ENCODE assay signal across 8 cellular contexts in genomic region chr4:2536193-2537010, GRCh38. TPM values are rescaled to one million over a fixed set of nuclear protein-coding genes. Genes with fewer than 3 reads are reported as not detected.
DNase-seq lines count a peak whose midpoint lies in the region; ATAC-seq, FAIRE-seq and TF ChIP-seq lines count a peak whose summit lies in the region.

A gene with protein sequence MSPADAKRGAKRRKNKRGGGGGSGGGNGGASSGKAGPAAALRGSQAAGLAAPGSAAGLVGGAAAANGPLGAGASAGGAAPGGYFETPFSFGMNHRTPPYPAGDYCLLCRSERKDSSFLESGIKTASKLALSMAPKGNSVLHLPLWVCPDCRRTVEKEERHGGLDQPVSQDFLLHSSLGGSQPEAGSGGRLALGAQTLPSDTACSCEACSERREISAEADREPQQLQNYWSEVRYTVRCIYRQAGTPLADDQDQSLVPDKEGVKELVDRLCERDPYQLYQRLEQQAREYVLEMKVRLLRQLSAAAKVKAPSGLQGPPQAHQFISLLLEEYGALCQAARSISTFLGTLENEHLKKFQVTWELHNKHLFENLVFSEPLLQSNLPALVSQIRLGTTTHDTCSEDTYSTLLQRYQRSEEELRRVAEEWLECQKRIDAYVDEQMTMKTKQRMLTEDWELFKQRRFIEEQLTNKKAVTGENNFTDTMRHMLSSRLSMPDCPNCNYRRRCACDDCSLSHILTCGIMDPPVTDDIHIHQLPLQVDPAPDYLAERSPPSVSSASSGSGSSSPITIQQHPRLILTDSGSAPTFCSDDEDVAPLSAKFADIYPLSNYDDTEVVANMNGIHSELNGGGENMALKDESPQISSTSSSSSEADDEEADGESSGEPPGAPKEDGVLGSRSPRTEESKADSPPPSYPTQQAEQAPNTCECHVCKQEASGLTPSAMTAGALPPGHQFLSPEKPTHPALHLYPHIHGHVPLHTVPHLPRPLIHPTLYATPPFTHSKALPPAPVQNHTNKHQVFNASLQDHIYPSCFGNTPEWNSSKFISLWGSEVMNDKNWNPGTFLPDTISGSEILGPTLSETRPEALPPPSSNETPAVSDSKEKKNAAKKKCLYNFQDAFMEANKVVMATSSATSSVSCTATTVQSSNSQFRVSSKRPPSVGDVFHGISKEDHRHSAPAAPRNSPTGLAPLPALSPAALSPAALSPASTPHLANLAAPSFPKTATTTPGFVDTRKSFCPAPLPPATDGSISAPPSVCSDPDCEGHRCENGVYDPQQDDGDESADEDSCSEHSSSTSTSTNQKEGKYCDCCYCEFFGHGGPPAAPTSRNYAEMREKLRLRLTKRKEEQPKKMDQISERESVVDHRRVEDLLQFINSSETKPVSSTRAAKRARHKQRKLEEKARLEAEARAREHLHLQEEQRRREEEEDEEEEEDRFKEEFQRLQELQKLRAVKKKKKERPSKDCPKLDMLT (N-terminal part only) (plus strand): TSS chr4:2536647. CDS start chr4:2536916, 269 bp downstream.

- H3K4me1 ChIP-seq in HepG2 (ENCODE audit: insufficient read depth, low read length): peaks cover 20% of the 10 kb centered on the region

- no peaks in the 10 kb centered on the region for H3K36me3 ChIP-seq in HepG2 (replicated peaks in 1 of 2; ENCODE audit: control insufficient read depth in 1 of 2, insufficient read depth in 2 of 2, low read length in 2 of 2)

- ATAC-seq in GM19452 (IDR thresholded peaks at IDR 0.05; ENCODE audit: unreplicated experiment) (peak; percentile 89), HG03575 (IDR thresholded peaks at IDR 0.05; ENCODE audit: extremely low read depth, insufficient number of reproducible peaks, low FRiP score, unreplicated experiment) (peak; percentile 55), HepG2 (peak; percentile 90)

- intact Hi-C loops in HepG2 (cut with micrococcal nuclease; ENCODE audit: unreplicated experiment): loop anchor here (2.0 kb wide), 1 partner anchor 68 kb away; the partner anchor contains the start of gene RNF4

- H3K9me3 ChIP-seq in HepG2 (ENCODE audit: low read length): no peaks in the 10 kb centered on the region

- H3K4me2 ChIP-seq in HepG2 (ENCODE audit: low read depth, low read length): peak within 1 kb of the TSS; percentile 96

- TF ChIP-seq POLR2A in HepG2 (IDR thresholded peaks at IDR 0.05; ENCODE audit: insufficient read depth in 1 of 2, low read depth in 2 of 2, low read length in 2 of 2): peak; percentile 42 to 68; a peak in 3 of 4 replicates

- H4K20me1 ChIP-seq in HepG2 (ENCODE audit: insufficient read depth, low read length): peaks cover 22% of the 10 kb centered on the region

- peak within 1 kb of the TSS; percentile 86 for H3K27ac ChIP-seq in HepG2 (ENCODE audit: extremely low read length, insufficient read depth, low read length)

- POLR2A ChIA-PET in HepG2 (lab: Yijun Ruan, JAX): interaction anchor here (0.6 to 2.5 kb wide), 15 partner anchors 8 to 399 kb away, joined by 3 to 25 read pairs (median 3); partner anchors contain the start of genes HAUS3, MXD4, POLN and RNF4

- FAIRE-seq in HepG2 (lab: Jason Lieb, UNC): no peak

- TF ChIP-seq CTCF in HepG2 (CRISPR knock-in tag; IDR thresholded peaks at IDR 0.05): no peak

- no TSS peak for BruUV-seq in HepG2 (replicated peaks; lab: Mats Ljungman, UMichigan)

- TF ChIP-seq EP300 in HepG2 (IDR thresholded peaks at IDR 0.05; ENCODE audit: low read depth in 2 of 2, low read length in 2 of 2) (peak in 1 of 2 experiments; percentile 47; a peak in 1 of 4 replicates), HepG2 (CRISPR knock-in tag; IDR thresholded peaks at IDR 0.05; ENCODE audit: borderline replicate concordance) (no peak)

- TF ChIP-seq RAD21 in HepG2 (CRISPR knock-in tag; IDR thresholded peaks at IDR 0.05): no peak

- no peak within 1 kb of the TSS for H2AFZ ChIP-seq in HepG2 (ENCODE audit: low read length)

- in situ Hi-C loops in HepG2 (cut with HindIII; ENCODE audit: extremely low pct_ligation_motif_present, low pct_unique_long_range_greater_than_20kb): no loop called here

- H3K4me3 ChIP-seq in HepG2 (replicated peaks in 1 of 3; ENCODE audit: insufficient read depth in 1 of 3, low read depth in 2 of 3, low read length in 3 of 3): peak within 1 kb of the TSS; percentile 89 to 92 (median 91)

- H3K79me2 ChIP-seq in HepG2 (ENCODE audit: insufficient read depth, low read length): peaks cover 41% of the 10 kb centered on the region

- 2% methylated on average over 19 of the region's 106 CpGs for WGBS in HepG2 (ENCODE audit: low lambda C conversion rate)

- CTCF ChIA-PET in HepG2 (lab: Yijun Ruan, JAX; ENCODE audit: low intra/inter-chr PET ratio, low total read pairs): no interaction called here

- peak within 1 kb of the TSS; percentile 94 for H3K9ac ChIP-seq in HepG2 (ENCODE audit: insufficient read depth, low read depth, low read length)

- DNase-seq in CD1c-positive myeloid dendritic cell (ENCODE audit: extremely low spot score): peak; percentile 99
- DNase-seq in NCI-H82 (lab: John Stamatoyannopoulos, UW): peak; percentile 98
- peak; percentile 98 to 99 for DNase-seq in activated CD4-positive, alpha-beta T cell treated with anti-CD3 and anti-CD28 coated beads, Interleukin-2, amount 50 U/mL, for 48 hours
- DNase-seq in dermis blood vessel endothelial cell: peak; percentile 100
- peak; percentile 96 for DNase-seq in HepG2 (ENCODE audit: low spot score)
- peak; percentile 97 for DNase-seq in stimulated activated CD4-positive, alpha-beta T cell treated with anti-CD3 and anti-CD28 coated beads, Interleukin-2, amount 100 ng/mL, for 48 hours

- H3K27me3 ChIP-seq in HepG2 (ENCODE audit: control insufficient read depth in 1 of 2, insufficient read depth in 2 of 2, low read length in 2 of 2): no peaks in the 10 kb centered on the region; a peak in 1 of 5 replicates

TF ChIP-seq in HepG2, 621 proteins besides CTCF, POLR2A, EP300 and RAD21 (continues in another document):
- no peak for TF ChIP-seq BRF2 (CRISPR knock-in tag; IDR thresholded peaks at IDR 0.05)
- no peak for TF ChIP-seq ZNF770 (CRISPR knock-in tag; IDR thresholded peaks at IDR 0.05)
- TF ChIP-seq, protein P1, sequence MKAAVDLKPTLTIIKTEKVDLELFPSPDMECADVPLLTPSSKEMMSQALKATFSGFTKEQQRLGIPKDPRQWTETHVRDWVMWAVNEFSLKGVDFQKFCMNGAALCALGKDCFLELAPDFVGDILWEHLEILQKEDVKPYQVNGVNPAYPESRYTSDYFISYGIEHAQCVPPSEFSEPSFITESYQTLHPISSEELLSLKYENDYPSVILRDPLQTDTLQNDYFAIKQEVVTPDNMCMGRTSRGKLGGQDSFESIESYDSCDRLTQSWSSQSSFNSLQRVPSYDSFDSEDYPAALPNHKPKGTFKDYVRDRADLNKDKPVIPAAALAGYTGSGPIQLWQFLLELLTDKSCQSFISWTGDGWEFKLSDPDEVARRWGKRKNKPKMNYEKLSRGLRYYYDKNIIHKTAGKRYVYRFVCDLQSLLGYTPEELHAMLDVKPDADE (CRISPR knock-in tag; IDR thresholded peaks at IDR 0.05): no peak

RNA-seq across cellular contexts. Expression of the gene that starts here (rescaled TPM):
- total RNA-seq in dermis blood vessel endothelial cell (12.4 and 16.4 TPM in 2 replicates), HepG2 (2016; rRNA removed; fragmentation: Illumina TruSeq; extraction: Trizol) (7.2 and 8.7 TPM in 2 replicates)
- 10.0 and 11.2 TPM in 2 replicates for total RNA-seq in HepG2 (2016; cell fraction: cytosol; rRNA removed; fragmentation: Illumina TruSeq; extraction: Trizol; ENCODE audit: low read depth)
- total RNA-seq in HepG2 (2016; cell fraction: insoluble cytoplasmic fraction; rRNA removed; fragmentation: Illumina TruSeq; extraction: Trizol): 6.1 and 8.2 TPM in 2 replicates
- 9.2 and 9.9 TPM in 2 replicates for total RNA-seq in HepG2 (2016; cell fraction: membrane; rRNA removed; fragmentation: Illumina TruSeq; extraction: Trizol)
- total RNA-seq in HepG2 (2016; cell fraction: nucleus; rRNA removed; fragmentation: Illumina TruSeq; extraction: Trizol): 12.3 and 15.0 TPM in 2 replicates
- 5.7 and 6.0 TPM in 2 replicates for polyA plus RNA-seq in HepG2 (2011; rRNA removed)
- 3.9 and 4.1 TPM in 2 replicates for polyA plus RNA-seq in HepG2 (2011; cell fraction: cytosol; rRNA removed)
- polyA plus RNA-seq in HepG2 (2011; cell fraction: nucleus; rRNA removed): 19.7 and 23.8 TPM in 2 replicates
- polyA plus RNA-seq in HepG2 (2012): 10.7 and 11.2 TPM in 2 replicates
- 1.3 and 1.9 TPM in 2 replicates for polyA plus RNA-seq in HepG2 (2016; cell fraction: cytosol; fragmentation: Illumina TruSeq; extraction: Trizol; ENCODE audit: low read depth)
- polyA plus RNA-seq in HepG2 (2016; cell fraction: insoluble cytoplasmic fraction; fragmentation: Illumina TruSeq; extraction: Trizol; ENCODE audit: low read depth): 6.5 and 8.6 TPM in 2 replicates
- polyA plus RNA-seq in HepG2 (2016; cell fraction: membrane; fragmentation: Illumina TruSeq; extraction: Trizol; ENCODE audit: low read depth): 3.8 and 4.2 TPM in 2 replicates
- polyA plus RNA-seq in HepG2 (2016; cell fraction: nucleus; fragmentation: Illumina TruSeq; extraction: Trizol; ENCODE audit: insufficient read depth, low read depth): 32.1 and 35.7 TPM in 2 replicates
- polyA minus RNA-seq in HepG2 (2011; rRNA and poly(A)+ RNA removed; ENCODE audit: low replicate concordance): 12.2 and 18.8 TPM in 2 replicates
- polyA minus RNA-seq in HepG2 (2011; cell fraction: cytosol; rRNA and poly(A)+ RNA removed): 10.0 and 11.0 TPM in 2 replicates
- polyA minus RNA-seq in HepG2 (2011; cell fraction: nucleus; rRNA and poly(A)+ RNA removed): 28.3 and 28.6 TPM in 2 replicates

Comparison
In these comparisons a context has a peak if more than half of its experiments do, and no peak if none do; other contexts are left out.
1. Peak in every context shown above with its lines: DNase-seq, ATAC-seq, H3K4me3 ChIP-seq and H3K27ac ChIP-seq.